Comparison of ENCODE assay signal across 28 cellular contexts in the genomic region with DNA sequence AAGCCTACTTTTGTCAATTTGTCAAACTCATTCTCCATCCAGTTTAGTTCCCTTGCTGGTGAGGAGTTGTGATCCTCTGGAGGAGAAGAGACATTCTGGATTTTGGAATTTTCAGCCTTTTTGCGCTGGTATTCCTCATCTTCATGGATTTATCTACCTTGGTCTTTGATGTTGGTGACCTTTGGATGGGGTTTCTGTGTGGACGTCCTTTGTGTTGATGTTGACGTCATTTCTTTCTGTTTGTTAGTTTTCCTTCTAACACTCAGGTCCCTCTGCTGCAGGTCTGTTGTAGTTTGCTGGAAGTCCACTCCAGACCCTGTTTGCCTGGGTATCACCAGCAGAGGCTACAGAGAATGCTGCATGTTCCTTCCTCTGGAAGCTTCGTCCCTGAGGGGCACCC.
"Had no signal": no experiment of that assay in that cellular context is flagged by ENCODE, and none has a peak within 500 bp of the region (broad histone marks: within the 10 kb centered on the region; RNA-seq: fewer than 3 reads in every experiment).

No MANE protein-coding gene starts in this region.

- H3K27me3 ChIP-seq: colonic mucosa, dorsolateral prefrontal cortex, esophagus muscularis mucosa, esophagus squamous epithelium, gastrocnemius medialis, gastroesophageal sphincter, heart left ventricle, heart right ventricle had no signal

- H3K27ac ChIP-seq: colonic mucosa, coronary artery, dorsolateral prefrontal cortex, epithelial cell of prostate, esophagus muscularis mucosa, esophagus squamous epithelium, foreskin keratinocyte, gastrocnemius medialis, gastroesophageal sphincter, heart left ventricle, heart right ventricle had no signal

- H3K4me1 ChIP-seq: colonic mucosa, esophagus muscularis mucosa, esophagus squamous epithelium, foreskin keratinocyte, gastrocnemius medialis, gastroesophageal sphincter, heart left ventricle, heart right ventricle had no signal

- FAIRE-seq: colon, endometrium, endothelial cell of umbilical vein, frontal cortex had no signal

- H3K9me3 ChIP-seq: colonic mucosa, gastrocnemius medialis had no signal

- ATAC-seq: effector memory CD8-positive, alpha-beta T cell; esophagus mucosa; foreskin keratinocyte; gastrocnemius medialis; gastroesophageal sphincter; heart left ventricle; heart right ventricle had no signal

- H3K36me3 ChIP-seq: colonic mucosa, esophagus muscularis mucosa, esophagus squamous epithelium, gastrocnemius medialis, gastroesophageal sphincter, heart left ventricle, heart right ventricle had no signal

- H3K4me3 ChIP-seq: colonic mucosa, coronary artery, dorsolateral prefrontal cortex, esophagus muscularis mucosa, esophagus squamous epithelium, gastrocnemius medialis, gastroesophageal sphincter, heart left ventricle, heart right ventricle had no signal

- DNase-seq: colonic mucosa; cortex of kidney; dermis blood vessel endothelial cell; dorsolateral prefrontal cortex; effector CD4-positive, alpha-beta T cell; effector CD8-positive, alpha-beta T cell; effector memory CD4-positive, alpha-beta T cell; effector memory CD8-positive, alpha-beta T cell; endodermal cell; erythroblast; esophagus squamous epithelium; foreskin fibroblast; foreskin keratinocyte; foreskin melanocyte; gastrocnemius medialis; glutamatergic neuron; head of caudate nucleus; heart left ventricle; heart right ventricle had no signal
